Comparison of ENCODE assay signal across 29 cellular contexts in the genomic region with DNA sequence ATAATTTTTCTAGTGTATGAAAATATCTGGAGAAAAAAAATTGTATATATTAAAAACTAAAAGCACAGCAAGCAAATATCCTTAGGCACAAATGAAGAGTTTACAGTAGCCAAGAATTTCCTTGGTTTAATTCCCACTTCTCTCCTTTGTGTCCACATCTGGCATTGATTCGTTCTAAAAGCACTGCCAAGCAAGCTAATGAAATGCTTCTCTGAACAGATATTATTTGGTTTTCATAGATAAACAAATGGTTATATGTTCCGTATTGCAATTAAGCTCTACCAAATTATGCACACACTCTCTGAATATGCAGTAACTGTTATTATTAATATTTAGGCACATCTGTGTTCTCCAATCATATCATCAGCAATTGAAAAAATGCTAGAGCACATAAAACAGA.
"Had no signal": no experiment of that assay in that cellular context is flagged by ENCODE, and none has a peak within 500 bp of the region (broad histone marks: within the 10 kb centered on the region; RNA-seq: fewer than 3 reads in every experiment).

No MANE protein-coding gene starts in this region.

- H3K4me3 ChIP-seq: cardiac muscle cell, Peyer's patch, SJCRH30 had no signal

- H3K36me3 ChIP-seq: brain microvascular endothelial cell, cardiac muscle cell, Peyer's patch, SJCRH30 had no signal

- H3K27ac ChIP-seq: brain microvascular endothelial cell, cardiac muscle cell, Peyer's patch, RWPE1, SJCRH30 had no signal

- H3K9me3 ChIP-seq: Peyer's patch, SJCRH30 had no signal

- H3K27me3 ChIP-seq: brain microvascular endothelial cell, cardiac muscle cell, Peyer's patch, SJCRH30 had no signal

- DNase-seq: activated B cell treated with CpG ODN at 0.5 μM for 24 hours; activated CD4-positive, alpha-beta T cell treated with anti-CD3 and anti-CD28 coated beads for 1 hour; activated CD4-positive, alpha-beta T cell treated with anti-CD3 and anti-CD28 coated beads, Interleukin-2, amount 10 ng/mL, durations not matched to agents 24 days and 14 days; activated CD4-positive, alpha-beta T cell treated with anti-CD3 and anti-CD28 coated beads, Interleukin-2, amount 50 U/mL, for 48 hours; activated CD8-positive, alpha-beta memory T cell treated with anti-CD3 and anti-CD28 coated beads, Interleukin-2, amount 10 ng/mL, durations not matched to agents 7 days and 5 days; activated effector memory CD4-positive, alpha-beta T cell treated with anti-CD3 and anti-CD28 coated beads, Interleukin-2, amount 50 U/mL, for 16 hours; activated naive CD4-positive, alpha-beta T cell treated with Interleukin-2 at 50 U/mL for 16 hours; activated naive CD8-positive, alpha-beta T cell treated with anti-CD3 and anti-CD28 coated beads, Interleukin-2, amount 50 U/mL, for 24 hours; activated T-cell treated with anti-CD3 and anti-CD28 coated beads, Interleukin-2, amount 50 U/mL, for 24 hours; amygdala; brain microvascular endothelial cell; Kasumi-1; NCI-H1048; NCI-H146; NCI-H187 treated with DMSO at 0.1 percent for 48 hours; NCI-H2081 treated with DMSO at 0.1 percent for 48 hours; NCI-H2171; NCI-H226; NCI-H510A; NCI-H526 treated with DMSO at 0.1 percent for 48 hours; NK-92 treated with Interleukin-12 subunit alpha and Interleukin-12 subunit beta, amount 100 ng/mL, for 24 hours; Peyer's patch; Right ventricle myocardium superior; T-cell; T-helper 2 cell; T1000 had no signal

- H3K4me1 ChIP-seq: Peyer's patch had no signal
